8 cellular contexts compared by ENCODE assay signal in genomic region chr15:66292261-66293084, GRCh38. TPM values are rescaled to one million over a fixed set of nuclear protein-coding genes. Genes with fewer than 3 reads are reported as not detected.
DNase-seq lines count a peak whose midpoint lies in the region; ATAC-seq and TF ChIP-seq lines count a peak whose summit lies in the region.

No MANE protein-coding gene starts in this region.

- ATAC-seq in Panc1 (no peak), GM21825 (IDR thresholded peaks at IDR 0.05; ENCODE audit: unreplicated experiment) (no peak)

- H3K36me3 ChIP-seq in Panc1 (ENCODE audit: control insufficient read depth, insufficient read depth, low read length) (no peaks in the 10 kb centered on the region), prostate gland (no peaks in the 10 kb centered on the region)

- H3K4me1 ChIP-seq in Panc1 (ENCODE audit: control insufficient read depth, insufficient read depth, low read length) (peaks cover 22% of the 10 kb centered on the region), prostate gland (replicated peaks) (no peaks in the 10 kb centered on the region)

- in situ Hi-C loops in Panc1 (cut with HindIII; ENCODE audit: low pct_unique_long_range_greater_than_20kb, low sequenced_read_pairs) = no loop called here

- H3K9me3 ChIP-seq in Panc1 (ENCODE audit: control insufficient read depth, insufficient read depth, low read depth, low read length) = no peaks in the 10 kb centered on the region
- no peaks in the 10 kb centered on the region for H3K9me3 ChIP-seq in prostate gland

- POLR2A ChIA-PET in Panc1 (lab: Charles Lee) = no interaction called here

- TF ChIP-seq POLR2A in erythroblast (IDR thresholded peaks at IDR 0.05; ENCODE audit: low read length) (no peak), prostate gland (IDR thresholded peaks at IDR 0.05) (no peak)

- BruUV-seq in Panc1 (replicated peaks; lab: Mats Ljungman, UMichigan) = TSS peak; percentile 86

- intact Hi-C loops in Panc1 (cut with micrococcal nuclease; ENCODE audit: unreplicated experiment) = no loop called here
- intact Hi-C loops in prostate gland (cut with DNase I) = no loop called here

- CTCF ChIA-PET in Panc1 (lab: Charles Lee) = no interaction called here

- 26% methylated on average over 12 of the region's 12 CpGs for WGBS in prostate gland

- TF ChIP-seq CTCF in GM12864 (IDR thresholded peaks at IDR 0.05; ENCODE audit: low read depth, low read length, missing control alignments) (no peak), Panc1 (IDR thresholded peaks at IDR 0.05) (no peak), prostate gland (IDR thresholded peaks at IDR 0.05) (no peak)

- H3K27ac ChIP-seq in Panc1 (ENCODE audit: low read length) = peak overlapping the region; percentile 86
- peak overlapping the region; percentile 86 to 87 for H3K27ac ChIP-seq in prostate gland

- H3K4me3 ChIP-seq in GM12864 (ENCODE audit: low read depth, low read length) = peak overlapping the region; percentile 48; the same call in 1 of the 2 replicates
- H3K4me3 ChIP-seq in Panc1 (ENCODE audit: low read depth in 2 of 2, low read length in 2 of 2) = peak overlapping the region; percentile 62 to 83
- peak overlapping the region; percentile 54 to 63 for H3K4me3 ChIP-seq in prostate gland

- H3K27me3 ChIP-seq in Panc1 (ENCODE audit: control insufficient read depth, insufficient read depth, low read length) (no peaks in the 10 kb centered on the region), prostate gland (replicated peaks; ENCODE audit: insufficient read depth) (no peaks in the 10 kb centered on the region)

- DNase-seq in GM12864 (ENCODE audit: low read depth) (no peak), Panc1 (ENCODE audit: low read depth, low spot score) (no peak), erythroblast (lab: John Stamatoyannopoulos, UW) (peak; percentile 65 to 84), prostate gland (ENCODE audit: low spot score) (no peak), SIG-M5 (lab: John Stamatoyannopoulos, UW) (no peak), COLO829 (ENCODE audit: low spot score) (no peak)
- DNase-seq in stimulated activated naive CD4-positive, alpha-beta T cell treated with Interleukin-2 at 50 U/mL for 16 hours (lab: John Stamatoyannopoulos, UW) = no peak

RNA-seq across cellular contexts. Expression of gene DIS3L, which starts 0.9 kb away (rescaled TPM):
- total RNA-seq in Panc1 (2021; ENCODE audit: unreplicated experiment) (31.1 TPM), prostate gland (10 to 100 TPM; 19.4 to 35.0 TPM)
- polyA plus RNA-seq in Panc1 (2012; ENCODE audit: insufficient read length) = 17.9 TPM

RNA-seq across cellular contexts. Expression of gene MEGF11, which starts 38.9 kb away (rescaled TPM):
- total RNA-seq in Panc1 (2021; ENCODE audit: unreplicated experiment) (0.95 TPM), prostate gland (not detected)
- 0.96 TPM for polyA plus RNA-seq in Panc1 (2012; ENCODE audit: insufficient read length)

Comparison
In these comparisons a context has a peak if more than half of its experiments do, and no peak if none do; other contexts are left out.
1. DNase-seq: peak in erythroblast (2 of 2); none in GM12864 (single experiment), Panc1 (single experiment), prostate gland (single experiment), SIG-M5 (single experiment), COLO829 (single experiment) and stimulated activated naive CD4-positive, alpha-beta T cell treated with Interleukin-2 at 50 U/mL for 16 hours (single experiment).
2. Peak in every context shown above with its lines, with median percentiles within 50 percentile points of each other: H3K4me3 ChIP-seq.